ENCODE assay signal across 9 cellular contexts in the genomic region with DNA sequence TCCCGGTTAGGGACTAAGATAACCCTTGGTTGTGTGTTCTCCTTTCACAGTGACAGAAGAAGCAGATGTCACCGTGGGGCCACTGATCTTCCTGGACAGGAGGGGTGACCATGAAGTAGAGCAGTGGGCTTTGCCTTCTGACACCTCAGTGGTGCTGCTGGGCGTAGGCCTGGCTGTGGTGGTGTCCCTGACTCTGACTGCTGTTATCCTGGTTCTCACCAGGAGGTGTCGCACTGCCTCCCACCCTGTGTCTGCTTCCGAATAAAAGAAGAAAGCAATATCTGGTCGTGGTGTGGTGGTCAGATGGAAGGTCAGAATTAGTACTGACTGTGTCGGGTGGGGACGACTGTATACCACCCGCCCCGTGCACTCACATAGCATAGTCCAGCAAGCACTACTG. TPM values are rescaled to one million over a fixed set of nuclear protein-coding genes. Genes with fewer than 3 reads are reported as not detected.
DNase-seq lines count a peak whose midpoint lies in the region; ATAC-seq, FAIRE-seq and TF ChIP-seq lines count a peak whose summit lies in the region.
"Not testable (repeated sequence)": the region's sequence is repeated elsewhere in the genome, so short reads cannot be mapped to it uniquely, and the experiment has no call there.
"Had no signal": no experiment of that assay in that cellular context is flagged by ENCODE, and none has a peak within 500 bp of the region (broad histone marks: within the 10 kb centered on the region; RNA-seq: fewer than 3 reads in every experiment).

No MANE protein-coding gene starts in this region.

- not testable (repeated sequence) for BruUV-seq in K562 (replicated peaks; lab: Mats Ljungman, UMichigan)

- in situ Hi-C loops in K562 (cut with MboI): not testable (repeated sequence)

- intact Hi-C loops in K562 (cut with micrococcal nuclease); left lung (cut with DNase I): not testable (repeated sequence)

- TF ChIP-seq EP300 in K562 (IDR thresholded peaks at IDR 0.05; ENCODE audit: low read length): not testable (repeated sequence)

- not testable (repeated sequence) for DNase-seq in GM12892 (ENCODE audit: insufficient read length); GM19239 (ENCODE audit: insufficient read length, low spot score); WTC11 (ENCODE audit: low spot score); K562 (ENCODE audit: extremely low read depth in 1 of 4, low spot score in 3 of 4); left lung

- not testable (repeated sequence) for TF ChIP-seq RAD21 in K562 (CRISPR knock-in tag; conservative IDR thresholded peaks at IDR 0.05 in 1 of 2, IDR thresholded peaks at IDR 0.05 in 1 of 2)

- ATAC-seq in HG02623 (IDR thresholded peaks at IDR 0.05; ENCODE audit: unreplicated experiment): peak; percentile 36
- ATAC-seq in HG03342 (IDR thresholded peaks at IDR 0.05; ENCODE audit: unreplicated experiment): peak; percentile 41
- ATAC-seq in WTC11: peak; percentile 73
- peak; percentile 90 for ATAC-seq in K562
- peak; percentile 31 for ATAC-seq in left lung
- peak; percentile 73 for ATAC-seq in stimulated activated memory B cell treated with anti-CD40 and anti-IgM and Interleukin-4, amounts not matched to agents 10 μg/mL and 1 μg/mL and 100 μg/mL, for 72 hours

- 43% methylated on average over 2 of the region's 10 CpGs for WGBS in K562 (ENCODE audit: insufficient coverage, low coverage, missing lambda C conversion rate)

- not testable (repeated sequence) for H3K9me1 ChIP-seq in K562 (ENCODE audit: control insufficient read depth, insufficient read depth, low read length)

- not testable (repeated sequence) for H3K9ac ChIP-seq in K562 (ENCODE audit: insufficient read depth in 1 of 2, low read depth in 2 of 2, low read length in 2 of 2)

- not testable (repeated sequence) for H3K27me3 ChIP-seq in K562 (ENCODE audit: control insufficient read depth in 2 of 2, insufficient read depth in 2 of 2, low read length in 2 of 2); left lung

- POLR2A ChIA-PET in WTC11 (lab: Charles Lee); K562 (lab: Yijun Ruan, JAX): not testable (repeated sequence)

- FAIRE-seq in GM12892 (lab: Jason Lieb, UNC): peak; percentile 98
- FAIRE-seq in GM19239 (lab: Jason Lieb, UNC): peak; percentile 88
- peak; percentile 98 for FAIRE-seq in K562 (lab: Jason Lieb, UNC)

- H3K36me3 ChIP-seq in K562 (ENCODE audit: control insufficient read depth, insufficient read depth, low read length); left lung: not testable (repeated sequence)

- H2AFZ ChIP-seq in K562 (ENCODE audit: low read depth, low read length): not testable (repeated sequence)

- not testable (repeated sequence) for H3K4me1 Mint-ChIP-seq in WTC11; stimulated activated memory B cell treated with anti-CD40 and anti-IgM and Interleukin-4, amounts not matched to agents 10 μg/mL and 1 μg/mL and 100 μg/mL, for 72 hours

- not testable (repeated sequence) for H3K27ac Mint-ChIP-seq in WTC11; stimulated activated memory B cell treated with anti-CD40 and anti-IgM and Interleukin-4, amounts not matched to agents 10 μg/mL and 1 μg/mL and 100 μg/mL, for 72 hours

- H3K27me3 Mint-ChIP-seq in WTC11 (ENCODE audit: low read depth); stimulated activated memory B cell treated with anti-CD40 and anti-IgM and Interleukin-4, amounts not matched to agents 10 μg/mL and 1 μg/mL and 100 μg/mL, for 72 hours: not testable (repeated sequence)

- not testable (repeated sequence) for H3K9me3 Mint-ChIP-seq in WTC11; stimulated activated memory B cell treated with anti-CD40 and anti-IgM and Interleukin-4, amounts not matched to agents 10 μg/mL and 1 μg/mL and 100 μg/mL, for 72 hours

- H3K4me2 ChIP-seq in K562 (ENCODE audit: insufficient read depth, low read length): not testable (repeated sequence)

- H3K4me3 Mint-ChIP-seq in WTC11; stimulated activated memory B cell treated with anti-CD40 and anti-IgM and Interleukin-4, amounts not matched to agents 10 μg/mL and 1 μg/mL and 100 μg/mL, for 72 hours: not testable (repeated sequence)

- CTCF ChIA-PET in WTC11 (lab: Charles Lee); K562 (lab: Yijun Ruan, JAX; ENCODE audit: low intra/inter-chr PET ratio): not testable (repeated sequence)

- TF ChIP-seq POLR2A in GM12892 (IDR thresholded peaks at IDR 0.05; ENCODE audit: low read depth, low read length); K562 (conservative IDR thresholded peaks at IDR 0.05): not testable (repeated sequence)

- H3K79me2 ChIP-seq in K562 (ENCODE audit: control insufficient read depth, insufficient read depth, low read length): not testable (repeated sequence)

- H4K20me1 ChIP-seq in K562 (replicated peaks; ENCODE audit: control insufficient read depth, insufficient read depth, low read length): not testable (repeated sequence)

- H3K4me1 ChIP-seq in K562 (replicated peaks in 1 of 2; ENCODE audit: control insufficient read depth in 2 of 2, insufficient read depth in 2 of 2, low read length in 2 of 2): not testable (repeated sequence)
- H3K4me1 ChIP-seq in left lung: peaks cover 0 to 12% of the 10 kb centered on the region in 2 donors

- TF ChIP-seq CTCF in WTC11 (IDR thresholded peaks at IDR 0.05); K562 (IDR thresholded peaks at IDR 0.05 in 2 of 3, conservative IDR thresholded peaks at IDR 0.05 in 1 of 3; ENCODE audit: insufficient read depth in 2 of 3, low read depth in 1 of 3, low read length in 3 of 3); left lung (IDR thresholded peaks at IDR 0.05): not testable (repeated sequence)

- H3K36me3 Mint-ChIP-seq in WTC11; stimulated activated memory B cell treated with anti-CD40 and anti-IgM and Interleukin-4, amounts not matched to agents 10 μg/mL and 1 μg/mL and 100 μg/mL, for 72 hours: not testable (repeated sequence)

- H3K27ac ChIP-seq in K562 (ENCODE audit: extremely low read depth, low read depth, low read length); left lung: not testable (repeated sequence)

- H3K9me3 ChIP-seq in K562 (replicated peaks; ENCODE audit: control insufficient read depth, insufficient read depth, low read depth, low read length); left lung: not testable (repeated sequence)

- H3K4me3 ChIP-seq in K562, left lung: not testable (repeated sequence)

RNA-seq across cellular contexts. Expression of a gene that starts 17.0 kb away (rescaled TPM):
- 7.6 TPM for polyA plus RNA-seq in GM12892 (2012; ENCODE audit: missing spikeins)
- total RNA-seq in WTC11 (2021) (1.8 to 9.3 TPM (median 3.3 TPM) in 3 replicates), K562 (2014; rRNA removed) (2.5 and 3.8 TPM in 2 replicates), K562 (2014; rRNA removed; fragmentation: Illumina TruSeq; extraction: Trizol) (1.5 and 2.3 TPM in 2 replicates), K562 (2015; rRNA removed; fragmentation: Illumina TruSeq; extraction: Trizol) (2.8 and 2.9 TPM in 2 replicates), K562 (2021) (2.3 and 3.9 TPM in 2 replicates), left lung (1 to 10 TPM; 2.9 to 3.3 TPM)
- total RNA-seq in K562 (2011; cell fraction: chromatin; rRNA removed; ENCODE audit: low replicate concordance): 2.2 and 6.3 TPM in 2 replicates
- total RNA-seq in K562 (2011; cell fraction: nucleolus; rRNA removed): 6.0 and 6.3 TPM in 2 replicates
- 4.5 and 6.0 TPM in 2 replicates for total RNA-seq in K562 (2011; cell fraction: nucleoplasm; rRNA removed)
- polyA plus RNA-seq in K562 (2011; rRNA removed) (2.4 and 8.1 TPM in 2 replicates), K562 (2014; fragmentation: Illumina TruSeq; extraction: Trizol) (3.5 and 3.8 TPM in 2 replicates), K562 (2014; fragmentation: Nextera tagmentation; extraction: Ambion mirVana) (1 to 10 TPM; 2.0 to 2.8 TPM), K562 (2014; rRNA removed) (1.4 and 3.7 TPM in 2 replicates)
- 8.3 and 10.1 TPM in 2 replicates for polyA plus RNA-seq in K562 (2011; cell fraction: cytosol; rRNA removed)
- 3.7 and 5.1 TPM in 2 replicates for polyA plus RNA-seq in K562 (2011; cell fraction: nucleus; rRNA removed)
- 3.5 and 13.7 TPM in 2 replicates for polyA plus RNA-seq in K562 (2012)
- 5.2 and 5.3 TPM in 2 replicates for polyA minus RNA-seq in K562 (2011; rRNA and poly(A)+ RNA removed)
- 4.2 and 12.3 TPM in 2 replicates for polyA minus RNA-seq in K562 (2011; cell fraction: cytosol; rRNA and poly(A)+ RNA removed)
- polyA minus RNA-seq in K562 (2011; cell fraction: nucleus; rRNA and poly(A)+ RNA removed): 3.1 and 3.8 TPM in 2 replicates

RNA-seq across cellular contexts. Expression of a gene that starts 19.7 kb away (rescaled TPM):
- polyA plus RNA-seq in GM12892 (2012; ENCODE audit: missing spikeins): 6.8 TPM
- 60.9 to 79.2 TPM (median 62.1 TPM) in 3 replicates for total RNA-seq in WTC11 (2021)
- total RNA-seq in K562 (2011; cell fraction: chromatin; rRNA removed; ENCODE audit: low replicate concordance): 39.4 and 79.0 TPM in 2 replicates
- total RNA-seq in K562 (2011; cell fraction: nucleolus; rRNA removed): 31.7 and 39.9 TPM in 2 replicates
- total RNA-seq in K562 (2011; cell fraction: nucleoplasm; rRNA removed): 27.0 and 30.3 TPM in 2 replicates
- total RNA-seq in K562 (2014; rRNA removed): 14.9 and 20.4 TPM in 2 replicates
- 2.5 and 4.8 TPM in 2 replicates for total RNA-seq in K562 (2014; rRNA removed; fragmentation: Illumina TruSeq; extraction: Trizol)
- total RNA-seq in K562 (2015; rRNA removed; fragmentation: Illumina TruSeq; extraction: Trizol): 8.3 and 9.9 TPM in 2 replicates
- 25.2 and 31.5 TPM in 2 replicates for total RNA-seq in K562 (2021)
- 3.4 and 5.6 TPM in 2 replicates for polyA plus RNA-seq in K562 (2011; rRNA removed)
- polyA plus RNA-seq in K562 (2011; cell fraction: cytosol; rRNA removed): 5.9 and 13.5 TPM in 2 replicates
- polyA plus RNA-seq in K562 (2011; cell fraction: nucleus; rRNA removed): 20.0 and 31.0 TPM in 2 replicates
- polyA plus RNA-seq in K562 (2012): 15.4 and 44.4 TPM in 2 replicates
- polyA plus RNA-seq in K562 (2014; fragmentation: Illumina TruSeq; extraction: Trizol): 9.8 and 18.3 TPM in 2 replicates
- polyA plus RNA-seq in K562 (2014; fragmentation: Nextera tagmentation; extraction: Ambion mirVana): under 1 TPM; 0.20 to 0.57 TPM
- 12.2 and 15.5 TPM in 2 replicates for polyA plus RNA-seq in K562 (2014; rRNA removed)
- polyA minus RNA-seq in K562 (2011; rRNA and poly(A)+ RNA removed): 3.7 and 4.3 TPM in 2 replicates
- 21.2 and 26.6 TPM in 2 replicates for polyA minus RNA-seq in K562 (2011; cell fraction: cytosol; rRNA and poly(A)+ RNA removed)
- 8.5 and 10.3 TPM in 2 replicates for polyA minus RNA-seq in K562 (2011; cell fraction: nucleus; rRNA and poly(A)+ RNA removed)
- total RNA-seq in left lung: 10 to 100 TPM; 28.1 to 40.9 TPM

RNA-seq across cellular contexts. Expression of a gene that starts 32.3 kb away (rescaled TPM):
- polyA plus RNA-seq in GM12892 (2012; ENCODE audit: missing spikeins): 0.30 TPM
- total RNA-seq in WTC11 (2021) (18.1 to 27.9 TPM (median 24.4 TPM) in 3 replicates), K562 (2014; rRNA removed) (0.41 and 0.49 TPM in 2 replicates), K562 (2014; rRNA removed; fragmentation: Illumina TruSeq; extraction: Trizol) (0.19 and 0.65 TPM in 2 replicates), K562 (2015; rRNA removed; fragmentation: Illumina TruSeq; extraction: Trizol) (0.98 and 1.1 TPM in 2 replicates), K562 (2021) (0.98 and 1.2 TPM in 2 replicates), left lung (1 to 10 TPM in 1 of 2 donors, under 1 TPM in 1; 0.76 to 1.8 TPM)
- total RNA-seq in K562 (2011; cell fraction: chromatin; rRNA removed; ENCODE audit: low replicate concordance): 0.74 and 1.7 TPM in 2 replicates
- 2.6 and 3.0 TPM in 2 replicates for total RNA-seq in K562 (2011; cell fraction: nucleolus; rRNA removed)
- total RNA-seq in K562 (2011; cell fraction: nucleoplasm; rRNA removed): 1.2 TPM in 2 replicates
- polyA plus RNA-seq in K562 (2011; rRNA removed) (0.91 and 1.2 TPM in 2 replicates), K562 (2014; fragmentation: Illumina TruSeq; extraction: Trizol) (0.80 and 1.5 TPM in 2 replicates), K562 (2014; fragmentation: Nextera tagmentation; extraction: Ambion mirVana) (under 1 TPM in 1 of 2 experiments, not detected in 1; 0.06 TPM), K562 (2014; rRNA removed) (0.67 and 1.0 TPM in 2 replicates)
- polyA plus RNA-seq in K562 (2011; cell fraction: cytosol; rRNA removed): 0.71 and 2.0 TPM in 2 replicates
- polyA plus RNA-seq in K562 (2011; cell fraction: nucleus; rRNA removed): 1.8 and 2.8 TPM in 2 replicates
- polyA plus RNA-seq in K562 (2012): 1.9 and 4.0 TPM in 2 replicates
- polyA minus RNA-seq in K562 (2011; rRNA and poly(A)+ RNA removed): 0.30 and 0.53 TPM in 2 replicates
- 0.55 and 0.76 TPM in 2 replicates for polyA minus RNA-seq in K562 (2011; cell fraction: cytosol; rRNA and poly(A)+ RNA removed)
- polyA minus RNA-seq in K562 (2011; cell fraction: nucleus; rRNA and poly(A)+ RNA removed): 0.27 TPM in 1 of 2 replicates, not detected in the other
- total RNA-seq: Calu3 had no signal

Comparison
In these comparisons a context has a peak if more than half of its experiments do, and no peak if none do; other contexts are left out.
1. ATAC-seq: peak in every context shown above with its lines; median percentile 90 in K562; 73 in WTC11; 73 in stimulated activated memory B cell treated with anti-CD40 and anti-IgM and Interleukin-4, amounts not matched to agents 10 μg/mL and 1 μg/mL and 100 μg/mL, for 72 hours; 41 in HG03342; 36 in HG02623; 31 in left lung.